ENCODE assay signal across 6 cellular contexts in genomic region chr7:156261581-156261980, GRCh38.
"Had no signal": no experiment of that assay in that cellular context is flagged by ENCODE, and none has a peak within 500 bp of the region (broad histone marks: within the 10 kb centered on the region; RNA-seq: fewer than 3 reads in every experiment).

No MANE protein-coding gene starts in this region.

- H3K27ac ChIP-seq: HL-60, KMS-11 had no signal

- H3K9ac ChIP-seq: KMS-11 had no signal

- H3K4me2 ChIP-seq: KMS-11 had no signal

- DNase-seq: KBM-7, KG1 had no signal

- ATAC-seq: HepG2 had no signal

- FAIRE-seq: HepG2, HTR-8/SVneo had no signal
